ENCODE assay signal across 16 cellular contexts in genomic region chr18:50405582-50406271, GRCh38. TPM values are rescaled to one million over a fixed set of nuclear protein-coding genes. Genes with fewer than 3 reads are reported as not detected.
DNase-seq lines count a peak whose midpoint lies in the region; ATAC-seq and TF ChIP-seq lines count a peak whose summit lies in the region.
"Had no signal": no experiment of that assay in that cellular context is flagged by ENCODE, and none has a peak within 500 bp of the region (broad histone marks: within the 10 kb centered on the region; RNA-seq: fewer than 3 reads in every experiment).

No MANE protein-coding gene starts in this region.

- H3K27ac ChIP-seq in psoas muscle: no peak overlapping the region
- H3K27ac ChIP-seq: brain microvascular endothelial cell, skin epidermis had no signal

- no peak overlapping the region for H3K4me3 ChIP-seq in psoas muscle
- H3K4me3 ChIP-seq: skin epidermis had no signal

- WGBS in psoas muscle, 3 donors: 40 to 52% (median 49%) methylated on average over 17 of the region's 17 CpGs

- POLR2A ChIA-PET in HEK293T (lab: Yijun Ruan, JAX): no interaction called here

- intact Hi-C loops in psoas muscle (cut with DNase I): no loop called here

- TF ChIP-seq CTCF in psoas muscle (IDR thresholded peaks at IDR 0.05): no peak

- H3K9me3 ChIP-seq in psoas muscle: no peaks in the 10 kb centered on the region

- no peaks in the 10 kb centered on the region for H3K36me3 ChIP-seq in psoas muscle (ENCODE audit: insufficient read depth in 1 of 2, low read depth in 1 of 2)
- H3K36me3 ChIP-seq: brain microvascular endothelial cell had no signal

- ATAC-seq in esophagus mucosa: peak; percentile 33
- no peak for ATAC-seq in psoas muscle
- no peak for ATAC-seq in GM18519 (IDR thresholded peaks at IDR 0.05; ENCODE audit: low FRiP score, unreplicated experiment)
- ATAC-seq: activated CD4-positive, alpha-beta T cell treated with anti-CD3 and anti-CD28 coated beads for 36 hours; activated naive CD4-positive, alpha-beta T cell treated with anti-CD3 and anti-CD28 coated beads, Interleukin-2, amount 50 U/mL, for 72 hours had no signal

- H3K4me1 ChIP-seq in psoas muscle: no peaks in the 10 kb centered on the region

- DNase-seq in NCI-H82 (lab: John Stamatoyannopoulos, UW) (peak; percentile 30), NCI-H82 treated with DMSO at 0.1 percent for 48 hours (lab: John Stamatoyannopoulos, UW; ENCODE audit: unreplicated experiment) (no peak), NCI-H2196 treated with DMSO at 0.1 percent for 48 hours (lab: John Stamatoyannopoulos, UW; ENCODE audit: unreplicated experiment) (peak; percentile 4), psoas muscle (no peak), HEK293T (ENCODE audit: extremely low spot score) (no peak)
- DNase-seq in stimulated activated CD4-positive, alpha-beta T cell treated with anti-CD3 and anti-CD28 coated beads, Interleukin-1b, Interleukin-23, amount 100 ng/mL, for 48 hours: no peak
- DNase-seq: ACHN; activated CD4-positive, alpha-beta T cell treated with anti-CD3 and anti-CD28 coated beads for 36 hours; brain microvascular endothelial cell; effector CD8-positive, alpha-beta T cell; HCEC 1CT; stimulated activated naive CD4-positive, alpha-beta T cell treated with Interleukin-2 at 50 U/mL for 16 hours had no signal

- CTCF ChIA-PET in HEK293T (lab: Yijun Ruan, JAX): no interaction called here

- H3K27me3 ChIP-seq in psoas muscle (ENCODE audit: insufficient read depth in 3 of 3, low read length in 2 of 3): peaks cover 0 to 52% (median 3%) of the 10 kb centered on the region in 3 donors

TF ChIP-seq in HEK293T, 16 proteins besides CTCF, POLR2A, EP300 and RAD21:
- no peak for TF ChIP-seq LEF1 (IDR thresholded peaks at IDR 0.05; ENCODE audit: borderline replicate concordance)
- no peak for TF ChIP-seq L3MBTL2 (conservative IDR thresholded peaks at IDR 0.05)

RNA-seq across cellular contexts. Expression of gene SKA1, which starts 30.9 kb away (rescaled TPM):
- 7.0 TPM for total RNA-seq in esophagus mucosa
- under 1 TPM in 1 of 4 donors, not detected in 3; 0.11 TPM for total RNA-seq in psoas muscle
- polyA plus RNA-seq in psoas muscle: under 1 TPM in 2 of 3 donors, not detected in 1; 0.10 to 0.19 TPM

Comparison
In these comparisons a context has a peak if more than half of its experiments do, and no peak if none do; other contexts are left out.
1. DNase-seq: peak in NCI-H82 (single experiment) and NCI-H2196 treated with DMSO at 0.1 percent for 48 hours (single experiment); none in NCI-H82 treated with DMSO at 0.1 percent for 48 hours (single experiment), stimulated activated CD4-positive, alpha-beta T cell treated with anti-CD3 and anti-CD28 coated beads, Interleukin-1b, Interleukin-23, amount 100 ng/mL, for 48 hours (single experiment), psoas muscle (0 of 2) and HEK293T (single experiment).